11 cellular contexts compared by ENCODE assay signal in the genomic region with DNA sequence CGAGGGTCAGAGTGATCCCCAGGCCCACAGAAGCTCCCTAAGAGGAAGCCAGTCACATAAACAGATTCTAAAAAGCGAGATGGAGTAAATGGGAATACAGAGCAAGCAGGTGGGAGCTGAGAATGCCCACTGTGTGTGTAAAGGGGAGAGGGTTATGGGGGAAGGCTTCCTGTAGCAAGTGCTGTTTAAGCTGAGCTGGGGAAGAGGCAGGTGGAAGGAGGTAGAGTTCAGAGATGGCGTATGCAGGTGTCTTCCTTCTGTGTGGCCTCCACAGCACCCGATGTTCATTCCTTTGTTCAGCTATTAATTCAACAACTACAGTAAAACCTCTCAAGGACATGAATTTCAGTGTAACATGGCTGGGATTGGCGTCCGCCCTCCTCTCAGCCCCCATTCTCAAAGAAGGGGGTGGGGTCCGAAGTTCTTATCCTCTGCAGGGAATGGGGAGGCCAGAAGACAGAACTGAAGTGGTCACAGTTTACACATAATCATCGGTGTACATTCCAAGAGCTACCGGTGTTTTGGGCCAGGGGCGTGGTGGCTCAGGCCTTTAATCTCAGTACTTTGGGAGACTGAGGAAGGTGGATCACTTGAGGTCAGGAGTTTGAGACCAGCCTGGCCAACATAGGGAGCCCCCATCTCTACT. TPM values are rescaled to one million over a fixed set of nuclear protein-coding genes. Genes with fewer than 3 reads are reported as not detected.
DNase-seq lines count a peak whose midpoint lies in the region; ATAC-seq lines count a peak whose summit lies in the region.
"Had no signal": no experiment of that assay in that cellular context is flagged by ENCODE, and none has a peak within 500 bp of the region (broad histone marks: within the 10 kb centered on the region; RNA-seq: fewer than 3 reads in every experiment).

No MANE protein-coding gene starts in this region.

- DNase-seq in NCI-H82 (lab: John Stamatoyannopoulos, UW) (peak; percentile 48), NCI-H82 treated with DMSO at 0.1 percent for 48 hours (lab: John Stamatoyannopoulos, UW; ENCODE audit: unreplicated experiment) (no peak), iPS DF 6.9 (ENCODE audit: low read depth, low spot score) (no peak), NCI-H2227 (lab: John Stamatoyannopoulos, UW; ENCODE audit: unreplicated experiment) (no peak)
- DNase-seq in activated CD4-positive, alpha-beta memory T cell treated with anti-CD3 and anti-CD28 coated beads for 36 hours, result no peak
- DNase-seq in stimulated activated naive CD4-positive, alpha-beta T cell treated with Interleukin-2 at 50 U/mL for 16 hours (lab: John Stamatoyannopoulos, UW), result no peak
- DNase-seq: 8988T had no signal

- no peak overlapping the region for H3K27ac ChIP-seq in iPS DF 6.9 (ENCODE audit: low read length)
- H3K27ac ChIP-seq: epithelial cell of prostate, SJSA1 had no signal

- H3K4me1 Mint-ChIP-seq in activated CD4-positive, alpha-beta memory T cell treated with anti-CD3 and anti-CD28 coated beads for 36 hours (ENCODE audit: low read depth), result peaks cover 30% of the 10 kb centered on the region
- peaks cover 54% of the 10 kb centered on the region for H3K4me1 Mint-ChIP-seq in stimulated activated memory B cell treated with anti-CD40 and anti-IgM and Interleukin-4, amounts not matched to agents 10 μg/mL and 1 μg/mL and 100 μg/mL, for 72 hours

- intact Hi-C loops in activated CD4-positive, alpha-beta memory T cell treated with anti-CD3 and anti-CD28 coated beads for 36 hours (cut with micrococcal nuclease), result loop anchor here (2.0 kb wide), 1 partner anchor 33 kb away; no protein-coding TSS in a partner anchor

- H3K4me3 ChIP-seq in iPS DF 6.9 (ENCODE audit: low read length), result peak overlapping the region; percentile 98; the same call in 1 of the 2 replicates

- CTCF ChIA-PET in activated CD4-positive, alpha-beta memory T cell treated with anti-CD3 and anti-CD28 coated beads for 36 hours (lab: Charles Lee), result interaction anchor here (1.2 to 4.5 kb wide), 4 partner anchors 9 to 92 kb away, joined by 3 to 41 read pairs (median 14); no protein-coding TSS in a partner anchor

- no peak for ATAC-seq in stimulated activated memory B cell treated with anti-CD40 and anti-IgM and Interleukin-4, amounts not matched to agents 10 μg/mL and 1 μg/mL and 100 μg/mL, for 72 hours
- no peak for ATAC-seq in GM21528 (IDR thresholded peaks at IDR 0.05; ENCODE audit: low FRiP score, unreplicated experiment)

- H3K4me1 ChIP-seq in iPS DF 6.9 (ENCODE audit: control insufficient read depth, insufficient read depth, low read length), result 0 out of 2 replicates have a peak, but pooled peaks cover 2% of the 10 kb centered on the region

- H3K27me3 Mint-ChIP-seq in activated CD4-positive, alpha-beta memory T cell treated with anti-CD3 and anti-CD28 coated beads for 36 hours, result no peaks in the 10 kb centered on the region
- no peaks in the 10 kb centered on the region for H3K27me3 Mint-ChIP-seq in stimulated activated memory B cell treated with anti-CD40 and anti-IgM and Interleukin-4, amounts not matched to agents 10 μg/mL and 1 μg/mL and 100 μg/mL, for 72 hours

- H3K36me3 ChIP-seq in iPS DF 6.9 (ENCODE audit: control insufficient read depth, insufficient read depth, low read length), result no peaks in the 10 kb centered on the region
- H3K36me3 ChIP-seq: SJSA1 had no signal

- POLR2A ChIA-PET in activated CD4-positive, alpha-beta memory T cell treated with anti-CD3 and anti-CD28 coated beads for 36 hours (lab: Charles Lee), result interaction anchor here (1.2 to 3.3 kb wide), 5 partner anchors 10 to 90 kb away, joined by 3 to 28 read pairs (median 7); partner anchors contain the start of gene POLR3E

- no CpG with 5 or more reads among the region's 10 CpGs for WGBS in iPS DF 6.9 (ENCODE audit: insufficient coverage, insufficient read length)

- H3K27me3 ChIP-seq in iPS DF 6.9 (ENCODE audit: control insufficient read depth, insufficient read depth, low read length), result no peaks in the 10 kb centered on the region
- H3K27me3 ChIP-seq: SJSA1 had no signal

- H3K36me3 Mint-ChIP-seq in activated CD4-positive, alpha-beta memory T cell treated with anti-CD3 and anti-CD28 coated beads for 36 hours, result peaks cover 16% of the 10 kb centered on the region
- H3K36me3 Mint-ChIP-seq in stimulated activated memory B cell treated with anti-CD40 and anti-IgM and Interleukin-4, amounts not matched to agents 10 μg/mL and 1 μg/mL and 100 μg/mL, for 72 hours, result peaks cover 33% of the 10 kb centered on the region

- H3K27ac Mint-ChIP-seq in activated CD4-positive, alpha-beta memory T cell treated with anti-CD3 and anti-CD28 coated beads for 36 hours, result peak overlapping the region; percentile 87
- H3K27ac Mint-ChIP-seq in stimulated activated memory B cell treated with anti-CD40 and anti-IgM and Interleukin-4, amounts not matched to agents 10 μg/mL and 1 μg/mL and 100 μg/mL, for 72 hours, result peak overlapping the region; percentile 77

- H3K9me3 Mint-ChIP-seq in activated CD4-positive, alpha-beta memory T cell treated with anti-CD3 and anti-CD28 coated beads for 36 hours, result peaks cover 4% of the 10 kb centered on the region
- no peaks in the 10 kb centered on the region for H3K9me3 Mint-ChIP-seq in stimulated activated memory B cell treated with anti-CD40 and anti-IgM and Interleukin-4, amounts not matched to agents 10 μg/mL and 1 μg/mL and 100 μg/mL, for 72 hours

- H3K9me3 ChIP-seq in iPS DF 6.9 (ENCODE audit: control insufficient read depth, insufficient read depth, low read length), result no peaks in the 10 kb centered on the region
- H3K9me3 ChIP-seq: SJSA1 had no signal

- H3K4me3 Mint-ChIP-seq in activated CD4-positive, alpha-beta memory T cell treated with anti-CD3 and anti-CD28 coated beads for 36 hours, result peak overlapping the region; percentile 95
- H3K4me3 Mint-ChIP-seq in stimulated activated memory B cell treated with anti-CD40 and anti-IgM and Interleukin-4, amounts not matched to agents 10 μg/mL and 1 μg/mL and 100 μg/mL, for 72 hours, result peak overlapping the region; percentile 89

RNA-seq across cellular contexts. Expression of gene EEF2K, which starts 1.8 kb away (rescaled TPM):
- total RNA-seq in activated CD4-positive, alpha-beta memory T cell treated with anti-CD3 and anti-CD28 coated beads for 36 hours, result 10 to 100 TPM; 23.0 to 24.1 TPM

RNA-seq across cellular contexts. Expression of gene SDR42E2, which starts 45.5 kb away (rescaled TPM):
- under 1 TPM; 0.10 to 0.12 TPM for total RNA-seq in activated CD4-positive, alpha-beta memory T cell treated with anti-CD3 and anti-CD28 coated beads for 36 hours
- total RNA-seq: SJSA1 had no signal
